In the genomic region with DNA sequence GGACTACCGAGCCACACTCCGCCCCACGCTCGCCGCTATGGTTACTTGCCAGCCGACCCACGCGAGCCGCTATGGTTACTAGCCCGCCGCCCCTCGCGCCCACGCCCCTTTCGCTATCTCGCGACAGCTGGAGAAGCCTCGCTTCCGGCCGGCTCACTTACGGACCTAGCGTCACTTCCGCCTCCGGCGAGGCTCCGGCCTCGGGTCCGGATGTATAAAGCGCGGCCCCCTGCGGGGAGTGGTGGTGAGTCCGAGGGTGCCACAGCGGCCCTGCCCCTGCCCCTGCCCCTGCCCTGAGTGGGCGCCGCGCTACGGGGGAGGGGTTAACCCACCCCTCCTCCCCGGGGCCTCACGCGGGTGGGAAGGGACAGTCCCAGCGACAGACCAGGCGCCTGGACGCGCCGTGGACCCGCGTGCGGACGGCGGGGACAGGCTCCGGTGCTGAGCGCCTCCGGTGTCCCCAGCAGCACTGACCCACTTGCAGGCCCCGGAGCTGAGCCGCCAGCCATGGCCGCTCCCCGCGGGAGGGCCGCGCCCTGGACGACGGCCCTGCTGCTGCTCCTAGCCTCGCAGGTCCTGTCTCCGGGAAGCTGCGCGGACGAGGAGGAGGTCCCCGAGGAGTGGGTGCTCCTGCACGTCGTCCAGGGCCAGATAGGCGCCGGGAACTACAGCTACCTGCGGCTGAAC, we compare ENCODE assay signal across 8 cellular contexts. TPM values are rescaled to one million over a fixed set of nuclear protein-coding genes. Genes with fewer than 3 reads are reported as not detected.
DNase-seq lines count a peak whose midpoint lies in the region; ATAC-seq, FAIRE-seq and TF ChIP-seq lines count a peak whose summit lies in the region.

A gene (plus strand): TSS at position 174 of the 687 bp plus-strand sequence. CDS start 334 bp downstream, at position 508.
A gene (minus strand): TSS at position 77 of the 687 bp plus-strand sequence. CDS start 13,024 bp downstream, outside the sequence.

- H3K9me3 ChIP-seq in kidney (ENCODE audit: control insufficient read depth in 1 of 2, low read length in 2 of 2) = no peaks in the 10 kb centered on the region

- no peak for FAIRE-seq in kidney (lab: Jason Lieb, UNC)

- H3K36me3 ChIP-seq in kidney (ENCODE audit: control insufficient read depth in 1 of 2, insufficient read depth in 2 of 2, low read length in 2 of 2) = peaks cover 2 to 4% of the 10 kb centered on the region in 2 donors

- DNase-seq in AG10803 (ENCODE audit: low read depth) (peak; percentile 96), NCI-H446 treated with DMSO at 0.1 percent for 48 hours (lab: John Stamatoyannopoulos, UW) (peak; percentile 81), cerebellar nuclear complex (lab: John Stamatoyannopoulos, UW) (peak; percentile 48 to 51), kidney (peak; percentile 99)
- peak; percentile 98 for DNase-seq in activated CD4-positive, CD25-positive, alpha-beta regulatory T cell treated with anti-CD3 and anti-CD28 coated beads, Interleukin-2, amount 50 U/mL, for 72 hours
- peak; percentile 99 for DNase-seq in stimulated activated CD4-positive, alpha-beta T cell treated with anti-CD3 and anti-CD28 coated beads, Interleukin-15, amount 100 ng/mL, for 24 hours

- peak within 1 kb of the TSS; percentile 50 to 96 for H3K9ac ChIP-seq in kidney (ENCODE audit: low read length in 2 of 2)

- intact Hi-C loops in kidney (cut with DNase I) = no loop called here

- TF ChIP-seq CTCF in AG10803 (conservative IDR thresholded peaks at IDR 0.05; ENCODE audit: low read length) (peak; percentile 6; the same call in 1 of the 2 replicates), kidney (IDR thresholded peaks at IDR 0.05; ENCODE audit: borderline replicate concordance, extremely low read depth, insufficient read depth) (no peak)

- H3K27ac ChIP-seq in kidney (ENCODE audit: low read depth in 2 of 2, low read length in 2 of 2) = peak within 1 kb of the TSS; percentile 92 to 93

- peak; percentile 96 for ATAC-seq in GM19035 (IDR thresholded peaks at IDR 0.05; ENCODE audit: unreplicated experiment)
- peak; percentile 93 for ATAC-seq in HG03354 (IDR thresholded peaks at IDR 0.05; ENCODE audit: poor library complexity, severe bottlenecking, unreplicated experiment)

- peaks cover 14 to 18% of the 10 kb centered on the region in 2 donors for H3K4me1 ChIP-seq in kidney (ENCODE audit: control insufficient read depth in 1 of 2, insufficient read depth in 1 of 2, low read depth in 1 of 2, low read length in 2 of 2)

- peak within 1 kb of the TSS; percentile 92 for H3K4me3 ChIP-seq in AG10803 (ENCODE audit: low read length)
- H3K4me3 ChIP-seq in kidney (ENCODE audit: low read length in 2 of 2) = peak within 1 kb of the TSS; percentile 75 to 97

RNA-seq across cellular contexts. Expression of the first gene that starts in this region (rescaled TPM):
- total RNA-seq in kidney = 23.1 TPM
- polyA plus RNA-seq in kidney (ENCODE audit: insufficient read depth, low read depth, low replicate concordance) = 10.9 TPM

RNA-seq across cellular contexts. Expression of the second gene that starts in this region (rescaled TPM):
- total RNA-seq in kidney = 45.0 TPM
- polyA plus RNA-seq in kidney (ENCODE audit: insufficient read depth, low read depth, low replicate concordance) = 12.3 TPM

Comparison
In these comparisons a context has a peak if more than half of its experiments do, and no peak if none do; other contexts are left out.
1. Peak in every context shown above with its lines: DNase-seq, ATAC-seq, H3K4me3 ChIP-seq and H3K27ac ChIP-seq.